ENCODE assay signal across 1 cellular context in the genomic region with DNA sequence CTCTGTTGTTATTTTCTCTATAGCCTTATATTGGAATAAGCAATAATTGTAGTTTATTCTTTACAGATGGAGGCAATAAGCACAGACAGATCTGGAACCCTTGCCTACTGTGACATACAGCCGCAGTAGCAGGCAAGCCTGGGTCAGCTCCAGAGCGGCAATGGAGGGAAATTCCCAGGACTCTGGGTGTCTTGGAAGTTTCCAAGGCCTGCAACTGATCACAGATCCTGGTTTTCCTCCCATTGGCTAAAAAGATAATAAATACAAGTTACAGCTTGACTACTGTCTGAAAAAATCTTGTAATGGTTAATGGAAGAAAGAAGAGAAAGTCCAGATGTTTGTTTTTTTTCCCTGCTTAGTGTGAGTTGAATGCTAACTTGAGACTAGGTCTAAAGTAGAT.
TF ChIP-seq lines count a peak whose summit lies in the region.

No MANE protein-coding gene starts in this region.

TF ChIP-seq in GM23338, 12 proteins besides CTCF, POLR2A, EP300 and RAD21:
- TF ChIP-seq ZNF462 (CRISPR knock-in tag; IDR thresholded peaks at IDR 0.05): no peak
- TF ChIP-seq, protein P1, sequence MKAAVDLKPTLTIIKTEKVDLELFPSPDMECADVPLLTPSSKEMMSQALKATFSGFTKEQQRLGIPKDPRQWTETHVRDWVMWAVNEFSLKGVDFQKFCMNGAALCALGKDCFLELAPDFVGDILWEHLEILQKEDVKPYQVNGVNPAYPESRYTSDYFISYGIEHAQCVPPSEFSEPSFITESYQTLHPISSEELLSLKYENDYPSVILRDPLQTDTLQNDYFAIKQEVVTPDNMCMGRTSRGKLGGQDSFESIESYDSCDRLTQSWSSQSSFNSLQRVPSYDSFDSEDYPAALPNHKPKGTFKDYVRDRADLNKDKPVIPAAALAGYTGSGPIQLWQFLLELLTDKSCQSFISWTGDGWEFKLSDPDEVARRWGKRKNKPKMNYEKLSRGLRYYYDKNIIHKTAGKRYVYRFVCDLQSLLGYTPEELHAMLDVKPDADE (IDR thresholded peaks at IDR 0.05): no peak
